ENCODE assay signal across 8 cellular contexts in genomic region chr19:40284501-40285352, GRCh38. TPM values are rescaled to one million over a fixed set of nuclear protein-coding genes. Genes with fewer than 3 reads are reported as not detected.
DNase-seq lines count a peak whose midpoint lies in the region; ATAC-seq and TF ChIP-seq lines count a peak whose summit lies in the region.

TSS of gene AKT2 (minus strand) at chr19:40285345. CDS start at chr19:40265267, 20,078 bp downstream.

- RAD21 ChIA-PET in HCT116 (lab: Charles Lee; ENCODE audit: low non-redundant PET in 1 of 2, low total read pairs in 2 of 2, uncharacterized antibody in 2 of 2, unreplicated experiment in 2 of 2) = interaction anchor here in 1 of 2 experiments (0.6 kb wide), 1 partner anchor 343 kb away, joined by 4 read pairs; no protein-coding TSS in a partner anchor

- H3K27me3 ChIP-seq in HCT116 (ENCODE audit: insufficient read depth, low read length) = no peaks in the 10 kb centered on the region
- H3K27me3 ChIP-seq in left lung = no peaks in the 10 kb centered on the region

- POLR2A ChIA-PET in HCT116 (lab: Charles Lee) = interaction anchor here (1.0 kb wide), 1 partner anchor 9 kb away, joined by 3 read pairs; no protein-coding TSS in a partner anchor

- peaks cover 52% of the 10 kb centered on the region for H3K79me2 ChIP-seq in HCT116 (ENCODE audit: insufficient read depth, low read length)

- no TSS peak for BruUV-seq in HCT116 (replicated peaks; lab: Mats Ljungman, UMichigan)

- peaks cover 0 to 4% of the 10 kb centered on the region in 2 experiments; a peak in 1 of 4 replicates for H3K36me3 ChIP-seq in HCT116 (ENCODE audit: control insufficient read depth in 1 of 2, insufficient read depth in 2 of 2, low read length in 2 of 2)
- no peaks in the 10 kb centered on the region for H3K36me3 ChIP-seq in left lung

- CTCF ChIA-PET in HCT116 (lab: Charles Lee) = no interaction called here

- H3K4me2 ChIP-seq in HCT116 (ENCODE audit: low read length) = peak within 1 kb of the TSS; percentile 98

- H3K9me3 ChIP-seq in HCT116 (ENCODE audit: control insufficient read depth in 1 of 2, insufficient read depth in 1 of 2, low read depth in 1 of 2, low read length in 2 of 2) = no peaks in the 10 kb centered on the region
- H3K9me3 ChIP-seq in left lung = no peaks in the 10 kb centered on the region

- TF ChIP-seq CTCF in GM12865 (IDR thresholded peaks at IDR 0.05; ENCODE audit: insufficient read depth, low read depth, low read length, missing control alignments) (no peak), HCT116 (IDR thresholded peaks at IDR 0.05 in 2 of 3, conservative IDR thresholded peaks at IDR 0.05 in 1 of 3; ENCODE audit: borderline replicate concordance in 1 of 3, insufficient read depth in 1 of 3, low read depth in 2 of 3, low read length in 2 of 3) (no peak), choroid plexus epithelial cell (conservative IDR thresholded peaks at IDR 0.05; ENCODE audit: low read depth, low read length) (no peak), left lung (IDR thresholded peaks at IDR 0.05) (no peak)

- peak within 1 kb of the TSS; percentile 68 for H2AFZ ChIP-seq in HCT116 (ENCODE audit: low read depth, low read length, poor library complexity, severe bottlenecking)

- intact Hi-C loops in HCT116 (cut with micrococcal nuclease) (no loop called here), left lung (cut with DNase I) (no loop called here)

- no peaks in the 10 kb centered on the region for H3K9me2 ChIP-seq in HCT116 (ENCODE audit: insufficient read depth)

- peak; percentile 70 for ATAC-seq in HCT116
- ATAC-seq in left lung = peak; percentile 55

- peak; percentile 82 for DNase-seq in GM12865 (ENCODE audit: low read depth)
- no peak for DNase-seq in HCT116 (ENCODE audit: low read depth, low spot score)
- peak; percentile 77 for DNase-seq in NCI-H1105 (lab: John Stamatoyannopoulos, UW)
- peak; percentile 80 for DNase-seq in activated CD4-positive, CD25-positive, alpha-beta regulatory T cell treated with anti-CD3 and anti-CD28 coated beads, Interleukin-2, amount 50 U/mL, for 72 hours
- DNase-seq in choroid plexus epithelial cell (ENCODE audit: low read depth) = peak; percentile 72
- no peak for DNase-seq in left lung
- DNase-seq in stimulated activated CD4-positive, alpha-beta T cell treated with anti-CD3 and anti-CD28 coated beads, Interleukin-2, amount 100 ng/mL, for 48 hours = peak; percentile 21 to 60
- DNase-seq in COLO829 (ENCODE audit: low spot score) = no peak

- peak within 1 kb of the TSS; percentile 89 for H3K4me3 ChIP-seq in GM12865 (ENCODE audit: low read depth, low read length)
- H3K4me3 ChIP-seq in HCT116 (replicated peaks in 1 of 2; ENCODE audit: low read depth in 1 of 2, low read length in 2 of 2) = peak within 1 kb of the TSS; percentile 93 to 97
- H3K4me3 ChIP-seq in choroid plexus epithelial cell (ENCODE audit: low read depth, low read length) = peak within 1 kb of the TSS; percentile 88
- H3K4me3 ChIP-seq in left lung = peak within 1 kb of the TSS; percentile 76 to 79

- TF ChIP-seq POLR2A in HCT116 (IDR thresholded peaks at IDR 0.05; ENCODE audit: borderline replicate concordance, extremely low read depth, insufficient read depth, insufficient read length) = no peak

- H3K27ac ChIP-seq in HCT116 (ENCODE audit: low read depth, low read length) (peak within 1 kb of the TSS; percentile 91), left lung (peak within 1 kb of the TSS; percentile 94 to 97)

- no peak for TF ChIP-seq RAD21 in HCT116 (IDR thresholded peaks at IDR 0.05; ENCODE audit: low read depth)

- H3K4me1 ChIP-seq in HCT116 (ENCODE audit: control insufficient read depth in 1 of 2, insufficient read depth in 2 of 2, low read length in 2 of 2) (peaks cover 11 to 18% of the 10 kb centered on the region in 2 experiments), left lung (peaks cover 29 to 53% of the 10 kb centered on the region in 2 donors)

- no peaks in the 10 kb centered on the region for H4K20me1 ChIP-seq in HCT116 (ENCODE audit: insufficient read depth)

- H3K9ac ChIP-seq in HCT116 (ENCODE audit: low read length) = peak within 1 kb of the TSS; percentile 94

TF ChIP-seq in HCT116, 20 proteins besides CTCF, POLR2A, EP300 and RAD21:
- TF ChIP-seq SP1 (IDR thresholded peaks at IDR 0.05; ENCODE audit: low read depth) (peak; percentile 40; the same call in 1 of the 2 replicates), POLR2AphosphoS5 (IDR thresholded peaks at IDR 0.05; ENCODE audit: low read depth, low read length) (peak; percentile 33; the same call in 1 of the 2 replicates), ZFX (IDR thresholded peaks at IDR 0.05) (peak; percentile 20; the same call in 1 of the 2 replicates), FOSL1 (IDR thresholded peaks at IDR 0.05; ENCODE audit: low read depth) (no peak), MAX (IDR thresholded peaks at IDR 0.05) (peak; percentile 76), ZBTB33 (IDR thresholded peaks at IDR 0.05; ENCODE audit: extremely low read depth, insufficient replicate concordance, low read length) (no peak), EGR1 (IDR thresholded peaks at IDR 0.05; ENCODE audit: low read depth) (peak; percentile 78)
TF ChIP-seq in HCT116: peak in this region for 5.

RNA-seq across cellular contexts. Expression of gene AKT2, which starts in this region (rescaled TPM):
- total RNA-seq in HCT116 (2021; ENCODE audit: unreplicated experiment) (141 TPM), left lung (100 to 1,000 TPM; 102 to 116 TPM)
- polyA plus RNA-seq in HCT116 (2012) = 69.6 and 69.9 TPM in 2 replicates

Comparison
In these comparisons a context has a peak if more than half of its experiments do, and no peak if none do; other contexts are left out.
1. DNase-seq: peak in GM12865 (single experiment), NCI-H1105 (single experiment), activated CD4-positive, CD25-positive, alpha-beta regulatory T cell treated with anti-CD3 and anti-CD28 coated beads, Interleukin-2, amount 50 U/mL, for 72 hours (single experiment), choroid plexus epithelial cell (single experiment) and stimulated activated CD4-positive, alpha-beta T cell treated with anti-CD3 and anti-CD28 coated beads, Interleukin-2, amount 100 ng/mL, for 48 hours (2 of 2); none in HCT116 (single experiment), left lung (0 of 2) and COLO829 (single experiment).
2. Peak in every context shown above with its lines, with median percentiles within 50 percentile points of each other: H3K4me3 ChIP-seq.